ENCODE assay signal across 25 cellular contexts in the genomic region with DNA sequence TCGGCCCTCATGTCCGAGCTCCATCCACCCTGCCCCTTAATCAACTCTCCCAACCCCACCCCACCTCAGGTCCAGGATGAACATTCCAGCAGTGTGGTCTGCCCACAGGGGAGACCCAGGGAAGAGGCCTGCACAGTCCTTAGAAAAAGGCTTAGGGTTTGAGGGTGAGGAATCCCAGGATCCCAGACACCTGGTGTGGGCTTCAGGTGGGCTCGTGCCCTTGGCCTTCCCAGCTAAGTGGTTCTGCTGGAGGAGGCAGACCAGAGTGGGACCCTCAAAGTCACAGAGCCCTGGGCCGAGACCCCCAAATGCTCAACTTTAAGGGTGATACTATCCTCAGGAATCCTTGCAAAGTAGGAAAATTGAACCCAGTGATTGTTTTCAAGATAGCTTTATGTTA.
"Had no signal": no experiment of that assay in that cellular context is flagged by ENCODE, and none has a peak within 500 bp of the region (broad histone marks: within the 10 kb centered on the region; RNA-seq: fewer than 3 reads in every experiment).

No MANE protein-coding gene starts in this region.

- H3K27ac ChIP-seq: brain microvascular endothelial cell, SJCRH30, SK-N-MC had no signal

- H3K9me3 ChIP-seq: MG63, SJCRH30 had no signal

- FAIRE-seq: TTC549 had no signal

- ATAC-seq: activated CD8-positive, alpha-beta T cell treated with anti-CD3 and anti-CD28 coated beads for 36 hours; activated naive CD8-positive, alpha-beta T cell treated with anti-CD3 and anti-CD28 coated beads, Interleukin-2, amount 50 U/mL, for 24 hours; Panc1 had no signal

- H3K27me3 ChIP-seq: brain microvascular endothelial cell, MG63, SJCRH30 had no signal

- H3K36me3 ChIP-seq: brain microvascular endothelial cell, MG63, SJCRH30 had no signal

- H3K4me3 ChIP-seq: MG63, SJCRH30, SK-N-MC had no signal

- DNase-seq: activated CD4-positive, alpha-beta T cell treated with anti-CD3 and anti-CD28 coated beads, Interleukin-2, amount 10 ng/mL, durations not matched to agents 24 days and 14 days; activated CD4-positive, alpha-beta T cell treated with anti-CD3 and anti-CD28 coated beads, Interleukin-2, amount 50 U/mL, for 4 hours; activated CD8-positive, alpha-beta T cell treated with anti-CD3 and anti-CD28 coated beads for 36 hours; activated naive CD4-positive, alpha-beta T cell treated with anti-CD3 and anti-CD28 coated beads, Interleukin-2, amount 10 ng/mL, durations not matched to agents 7 days and 5 days; activated naive CD8-positive, alpha-beta T cell treated with anti-CD3 and anti-CD28 coated beads, Interleukin-2, amount 50 U/mL, for 24 hours; activated T-cell treated with anti-CD3 and anti-CD28 coated beads, Interleukin-2, amount 50 U/mL, for 24 hours; amniotic stem cell; aorta; brain microvascular endothelial cell; Kasumi-1; KG1; MG63; NCI-H1048; NCI-H1105 treated with DMSO at 0.1 percent for 48 hours; NCI-H1436; NCI-H1694; NCI-H1930; NCI-H2081 treated with DMSO at 0.1 percent for 48 hours; NCI-H226; NCI-H524 treated with DMSO at 0.1 percent for 48 hours; SHP77; SJCRH30 had no signal
